In the genomic region with DNA sequence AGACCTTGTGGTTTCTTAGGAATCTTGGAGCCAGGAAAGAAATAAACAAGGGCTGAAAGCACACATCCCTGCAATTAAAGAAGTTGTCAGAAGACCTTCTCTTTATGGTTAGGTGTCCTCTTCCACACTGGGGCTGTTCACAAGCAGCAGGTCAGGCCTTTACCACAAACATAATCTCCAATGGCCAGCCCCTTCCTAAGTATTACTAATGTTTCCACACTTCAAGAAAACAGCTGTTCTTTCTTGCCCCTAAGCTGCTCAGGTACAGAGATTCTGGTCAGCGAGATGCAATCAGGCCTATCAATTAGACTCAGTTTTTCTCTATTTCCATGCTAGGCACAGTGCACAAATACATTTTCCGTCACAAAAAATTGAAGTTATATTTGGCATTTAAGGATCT, we compare ENCODE assay signal across 33 cellular contexts. TPM values are rescaled to one million over a fixed set of nuclear protein-coding genes. Genes with fewer than 3 reads are reported as not detected.
"Had no signal": no experiment of that assay in that cellular context is flagged by ENCODE, and none has a peak within 500 bp of the region (broad histone marks: within the 10 kb centered on the region; RNA-seq: fewer than 3 reads in every experiment).

No MANE protein-coding gene starts in this region.

- DNase-seq: cortex of kidney; effector memory CD8-positive, alpha-beta T cell; erythroblast; esophagus squamous epithelium; head of caudate nucleus; kidney; left cardiac atrium; left lung; mesenchymal stem cell; midbrain; naive thymus-derived CD8-positive, alpha-beta T cell; nephron progenitor cell; nucleus accumbens; stimulated activated CD4-positive, alpha-beta T cell treated with anti-CD3 and anti-CD28 coated beads, Interleukin-2, amount 100 ng/mL, for 24 hours; stimulated activated CD4-positive, alpha-beta T cell treated with anti-CD3 and anti-CD28 coated beads, Interleukin-4, amount 100 ng/mL, for 24 hours; stimulated activated naive CD4-positive, alpha-beta T cell treated with Interleukin-2 at 50 U/mL for 16 hours; stomach; upper lobe of left lung had no signal

- H3K36me3 ChIP-seq: esophagus squamous epithelium, left lung, prostate gland, right atrium auricular region, stomach, thoracic aorta, tibial nerve, upper lobe of left lung had no signal

- H3K27me3 ChIP-seq: left lung, right atrium auricular region, stomach, tibial nerve, upper lobe of left lung had no signal

- H3K4me1 ChIP-seq: esophagus squamous epithelium, left lung, prostate gland, right atrium auricular region, stomach, tibial nerve, upper lobe of left lung had no signal

- H3K4me3 ChIP-seq: esophagus squamous epithelium, left lung, prostate gland, right atrium auricular region, stomach, thoracic aorta, tibial nerve, upper lobe of left lung had no signal

- ATAC-seq: effector memory CD8-positive, alpha-beta T cell; left cardiac atrium; left lung; naive thymus-derived CD8-positive, alpha-beta T cell; stimulated activated effector memory CD8-positive, alpha-beta T cell treated with anti-CD3 and anti-CD28 coated beads, Interleukin-12 subunit alpha, Interleukin-12 subunit beta, amount 100 ng/mL, for 72 hours had no signal

- H3K27ac ChIP-seq: esophagus squamous epithelium, left lung, prostate gland, right atrium auricular region, stomach, thoracic aorta, tibial nerve, upper lobe of left lung had no signal

- H3K9me3 ChIP-seq: esophagus squamous epithelium, left lung, prostate gland, right atrium auricular region, stomach, thoracic aorta, tibial nerve, upper lobe of left lung had no signal

RNA-seq across cellular contexts. Expression of a gene that starts 5.3 kb away (rescaled TPM):
- total RNA-seq: dermis microvascular lymphatic vessel endothelial cell; esophagus squamous epithelium; frontal cortex; glomerular endothelial cell; left cardiac atrium; left lung; lower leg skin; lung microvascular endothelial cell; naive thymus-derived CD8-positive, alpha-beta T cell; osteocyte; skeletal muscle tissue; stomach; subcutaneous adipose tissue; thoracic aorta; tibial nerve had no signal
- polyA plus RNA-seq: naive thymus-derived CD8-positive, alpha-beta T cell; stomach had no signal

RNA-seq across cellular contexts. Expression of a gene that starts 33.7 kb away (rescaled TPM):
- total RNA-seq: esophagus squamous epithelium; frontal cortex; kidney; left cardiac atrium; left lung; lung microvascular endothelial cell; mucosa of gallbladder; naive thymus-derived CD8-positive, alpha-beta T cell; osteocyte; prostate gland; right atrium auricular region; sciatic nerve; skeletal muscle tissue; stomach; subcutaneous adipose tissue; thoracic aorta; upper lobe of left lung had no signal
- polyA plus RNA-seq: naive thymus-derived CD8-positive, alpha-beta T cell; stomach had no signal

RNA-seq across cellular contexts. Expression of a gene that starts 45.2 kb away (rescaled TPM):
- total RNA-seq: thoracic aorta had no signal
